15 cellular contexts compared by ENCODE assay signal in the genomic region with DNA sequence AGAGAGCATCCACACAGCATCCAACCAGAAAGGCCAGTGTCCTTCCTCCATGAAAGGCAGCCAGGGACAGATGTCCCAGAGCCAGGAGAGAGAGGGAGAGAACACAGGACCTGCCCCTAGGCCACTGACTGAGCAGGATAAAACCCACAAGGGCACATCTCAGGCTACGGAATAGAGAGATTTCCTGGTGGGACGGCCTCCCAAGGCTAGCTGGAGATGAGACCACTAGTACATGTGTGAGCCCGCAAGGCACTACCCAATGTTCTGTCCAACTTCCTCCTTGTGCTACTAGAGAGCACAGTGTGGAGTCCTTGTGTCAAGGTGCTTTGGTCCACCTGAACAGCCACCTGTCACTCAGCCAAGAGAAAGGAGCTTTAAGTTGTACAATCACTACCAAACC. TPM values are rescaled to one million over a fixed set of nuclear protein-coding genes. Genes with fewer than 3 reads are reported as not detected.
DNase-seq lines count a peak whose midpoint lies in the region; ATAC-seq and TF ChIP-seq lines count a peak whose summit lies in the region.
"Had no signal": no experiment of that assay in that cellular context is flagged by ENCODE, and none has a peak within 500 bp of the region (broad histone marks: within the 10 kb centered on the region; RNA-seq: fewer than 3 reads in every experiment).

No MANE protein-coding gene starts in this region.

- no peak overlapping the region for H3K4me3 Mint-ChIP-seq in activated CD8-positive, alpha-beta T cell treated with anti-CD3 and anti-CD28 coated beads, Interleukin-2, amount 10 ng/mL, durations not matched to agents 7 days and 5 days
- H3K4me3 Mint-ChIP-seq: B cell, memory B cell, neural progenitor cell had no signal

- no peak for ATAC-seq in left ventricle myocardium superior
- no peak for ATAC-seq in Right ventricle myocardium inferior
- ATAC-seq in activated CD8-positive, alpha-beta T cell treated with anti-CD3 and anti-CD28 coated beads, Interleukin-2, amount 10 ng/mL, durations not matched to agents 7 days and 5 days = no peak
- peak; percentile 15 for ATAC-seq in upper lobe of right lung
- ATAC-seq in HG02759 (IDR thresholded peaks at IDR 0.05; ENCODE audit: unreplicated experiment) = no peak
- ATAC-seq: gastrocnemius medialis, HCT116 had no signal

- intact Hi-C loops in left ventricle myocardium superior (cut with micrococcal nuclease) = no loop called here
- intact Hi-C loops in Right ventricle myocardium inferior (cut with DNase I) = loop anchor here (2.0 kb wide), 1 partner anchor 47 kb away; no protein-coding TSS in a partner anchor
- intact Hi-C loops in upper lobe of right lung (cut with DNase I) = no loop called here

- peaks cover 25% of the 10 kb centered on the region for H3K4me1 ChIP-seq in upper lobe of right lung

- no peak for TF ChIP-seq CTCF in upper lobe of right lung (IDR thresholded peaks at IDR 0.05)
- no peak for TF ChIP-seq CTCF in coronary artery (IDR thresholded peaks at IDR 0.05)

- no peaks in the 10 kb centered on the region for H3K9me3 ChIP-seq in upper lobe of right lung
- H3K9me3 ChIP-seq: gastrocnemius medialis had no signal

- H3K36me3 Mint-ChIP-seq in activated CD8-positive, alpha-beta T cell treated with anti-CD3 and anti-CD28 coated beads, Interleukin-2, amount 10 ng/mL, durations not matched to agents 7 days and 5 days (ENCODE audit: low read depth) = peaks cover 32% of the 10 kb centered on the region
- H3K36me3 Mint-ChIP-seq: memory B cell had no signal

- DNase-seq in left ventricle myocardium superior = peak; percentile 23
- DNase-seq in Right ventricle myocardium inferior (ENCODE audit: missing footprints) = no peak
- DNase-seq in activated CD8-positive, alpha-beta T cell treated with anti-CD3 and anti-CD28 coated beads, Interleukin-2, amount 10 ng/mL, durations not matched to agents 7 days and 5 days = peak; percentile 18
- peak; percentile 35 for DNase-seq in islet precursor cell
- no peak for DNase-seq in upper lobe of right lung
- DNase-seq in GM19238 (ENCODE audit: insufficient read length, low spot score) = no peak
- no peak for DNase-seq in coronary artery (ENCODE audit: low spot score)
- DNase-seq: DMS53, NCI-H1436 treated with DMSO at 0.1 percent for 48 hours had no signal

- CTCF ChIA-PET in activated CD8-positive, alpha-beta T cell treated with anti-CD3 and anti-CD28 coated beads, Interleukin-2, amount 10 ng/mL, durations not matched to agents 7 days and 5 days (lab: Charles Lee) = interaction anchor here (1.0 to 2.3 kb wide), 2 partner anchors 9 to 158 kb away, joined by 4 to 7 read pairs; no protein-coding TSS in a partner anchor

- H3K27ac Mint-ChIP-seq in activated CD8-positive, alpha-beta T cell treated with anti-CD3 and anti-CD28 coated beads, Interleukin-2, amount 10 ng/mL, durations not matched to agents 7 days and 5 days = no peak overlapping the region
- H3K27ac Mint-ChIP-seq: B cell, memory B cell, neural progenitor cell had no signal

- no peaks in the 10 kb centered on the region for H3K27me3 Mint-ChIP-seq in activated CD8-positive, alpha-beta T cell treated with anti-CD3 and anti-CD28 coated beads, Interleukin-2, amount 10 ng/mL, durations not matched to agents 7 days and 5 days (ENCODE audit: low read depth)
- H3K27me3 Mint-ChIP-seq: B cell, memory B cell had no signal

- H3K27ac ChIP-seq in upper lobe of right lung = no peak overlapping the region
- H3K27ac ChIP-seq in coronary artery = no peak overlapping the region
- H3K27ac ChIP-seq: gastrocnemius medialis, neural progenitor cell had no signal

- peaks cover 15% of the 10 kb centered on the region for H3K4me1 Mint-ChIP-seq in activated CD8-positive, alpha-beta T cell treated with anti-CD3 and anti-CD28 coated beads, Interleukin-2, amount 10 ng/mL, durations not matched to agents 7 days and 5 days (ENCODE audit: low read depth)
- H3K4me1 Mint-ChIP-seq: B cell, memory B cell had no signal

- H3K27me3 ChIP-seq in upper lobe of right lung = no peaks in the 10 kb centered on the region
- H3K27me3 ChIP-seq: gastrocnemius medialis, neural progenitor cell had no signal

- no peak overlapping the region for H3K4me3 ChIP-seq in upper lobe of right lung
- H3K4me3 ChIP-seq in coronary artery = no peak overlapping the region
- H3K4me3 ChIP-seq: gastrocnemius medialis, neural progenitor cell had no signal

- peaks cover 21% of the 10 kb centered on the region for H3K36me3 ChIP-seq in upper lobe of right lung
- H3K36me3 ChIP-seq: neural progenitor cell had no signal

- H3K9me3 Mint-ChIP-seq in activated CD8-positive, alpha-beta T cell treated with anti-CD3 and anti-CD28 coated beads, Interleukin-2, amount 10 ng/mL, durations not matched to agents 7 days and 5 days (ENCODE audit: insufficient read depth) = no peaks in the 10 kb centered on the region
- H3K9me3 Mint-ChIP-seq: memory B cell had no signal

- POLR2A ChIA-PET in activated CD8-positive, alpha-beta T cell treated with anti-CD3 and anti-CD28 coated beads, Interleukin-2, amount 10 ng/mL, durations not matched to agents 7 days and 5 days (lab: Charles Lee) = no interaction called here

RNA-seq across cellular contexts. Expression of a gene that starts 44.2 kb away (rescaled TPM):
- 56.5 TPM for total RNA-seq in left ventricle myocardium superior
- 43.4 TPM for total RNA-seq in Right ventricle myocardium inferior
- total RNA-seq in activated CD8-positive, alpha-beta T cell treated with anti-CD3 and anti-CD28 coated beads, Interleukin-2, amount 10 ng/mL, durations not matched to agents 7 days and 5 days = 100 to 1,000 TPM; 395 to 406 TPM
- total RNA-seq in upper lobe of right lung = 120 TPM

Comparison
In these comparisons a context has a peak if more than half of its experiments do, and no peak if none do; other contexts are left out.
1. DNase-seq: peak in left ventricle myocardium superior (single experiment), activated CD8-positive, alpha-beta T cell treated with anti-CD3 and anti-CD28 coated beads, Interleukin-2, amount 10 ng/mL, durations not matched to agents 7 days and 5 days (single experiment) and islet precursor cell (single experiment); none in Right ventricle myocardium inferior (single experiment), upper lobe of right lung (single experiment), GM19238 (single experiment) and coronary artery (single experiment).